Comparison of ENCODE assay signal across 13 cellular contexts in genomic region chr6:111667921-111668320, GRCh38.
DNase-seq lines count a peak whose midpoint lies in the region; ATAC-seq and TF ChIP-seq lines count a peak whose summit lies in the region.
"Had no signal": no experiment of that assay in that cellular context is flagged by ENCODE, and none has a peak within 500 bp of the region (broad histone marks: within the 10 kb centered on the region; RNA-seq: fewer than 3 reads in every experiment).

No MANE protein-coding gene starts in this region.

- H3K27me3 Mint-ChIP-seq in CD4-positive, alpha-beta T cell = no peaks in the 10 kb centered on the region
- no peaks in the 10 kb centered on the region for H3K27me3 Mint-ChIP-seq in brain
- H3K27me3 Mint-ChIP-seq in naive thymus-derived CD8-positive, alpha-beta T cell = no peaks in the 10 kb centered on the region

- no peak overlapping the region for H3K4me3 Mint-ChIP-seq in CD4-positive, alpha-beta T cell
- peak overlapping the region in 1 of 5 experiments; percentile 23 for H3K4me3 Mint-ChIP-seq in brain
- H3K4me3 Mint-ChIP-seq in naive thymus-derived CD8-positive, alpha-beta T cell = no peak overlapping the region

- peak overlapping the region; percentile 80 for H3K27ac Mint-ChIP-seq in CD4-positive, alpha-beta T cell
- H3K27ac Mint-ChIP-seq in brain = peak overlapping the region; percentile 57 to 94 (median 84)
- H3K27ac Mint-ChIP-seq in naive thymus-derived CD8-positive, alpha-beta T cell = peak overlapping the region in 7 of 10 donors; percentile 22 to 73 (median 49)

- no peaks in the 10 kb centered on the region for H3K79me2 ChIP-seq in osteoblast (ENCODE audit: insufficient read depth, low read length)

- CTCF ChIA-PET in CD4-positive, alpha-beta T cell (lab: Charles Lee) = interaction anchor here (0.6 kb wide), 1 partner anchor 39 kb away, joined by 3 read pairs; no protein-coding TSS in a partner anchor

- H2AFZ ChIP-seq in osteoblast (ENCODE audit: low read length) = no peak overlapping the region

- peaks cover 7% of the 10 kb centered on the region for H3K4me1 Mint-ChIP-seq in CD4-positive, alpha-beta T cell (ENCODE audit: low read depth)
- peaks cover 65% of the 10 kb centered on the region for H3K4me1 Mint-ChIP-seq in brain
- H3K4me1 Mint-ChIP-seq in naive thymus-derived CD8-positive, alpha-beta T cell = peaks cover 0 to 14% (median 6%) of the 10 kb centered on the region in 4 donors

- H3K27ac ChIP-seq in CD4-positive, alpha-beta T cell (ENCODE audit: low read depth, low read length) = no peak overlapping the region
- H3K27ac ChIP-seq in osteoblast (ENCODE audit: low read depth, low read length) = no peak overlapping the region
- H3K27ac ChIP-seq: C4-2B had no signal

- H3K4me2 ChIP-seq in osteoblast (ENCODE audit: insufficient read depth, low read length) = no peak overlapping the region

- peaks cover 2% of the 10 kb centered on the region for H4K20me1 ChIP-seq in osteoblast (ENCODE audit: insufficient read depth, low read length)

- H3K9me3 ChIP-seq in CD4-positive, alpha-beta T cell (ENCODE audit: control insufficient read depth, low read length) = no peaks in the 10 kb centered on the region
- H3K9me3 ChIP-seq in osteoblast (ENCODE audit: low read depth, low read length) = no peaks in the 10 kb centered on the region
- H3K9me3 ChIP-seq in BE2C = no peaks in the 10 kb centered on the region

- intact Hi-C loops in CD4-positive, alpha-beta T cell (cut with DNase I, micrococcal nuclease) = no loop called here

- peaks cover 16% of the 10 kb centered on the region for H3K4me1 ChIP-seq in osteoblast (ENCODE audit: insufficient read depth, low read length)
- peaks cover 15% of the 10 kb centered on the region for H3K4me1 ChIP-seq in BE2C

- H3K36me3 Mint-ChIP-seq in CD4-positive, alpha-beta T cell (ENCODE audit: low read depth) = peaks cover 94% of the 10 kb centered on the region
- peaks cover 70% of the 10 kb centered on the region for H3K36me3 Mint-ChIP-seq in brain
- peaks cover 0 to 89% (median 16%) of the 10 kb centered on the region in 3 donors for H3K36me3 Mint-ChIP-seq in naive thymus-derived CD8-positive, alpha-beta T cell

- H3K4me3 ChIP-seq in osteoblast (ENCODE audit: insufficient read depth, low read length) = no peak overlapping the region
- H3K4me3 ChIP-seq in BE2C (ENCODE audit: low read depth, low read length) = no peak overlapping the region

- POLR2A ChIA-PET in CD4-positive, alpha-beta T cell (lab: Charles Lee) = interaction anchor here (0.8 kb wide), 1 partner anchor 25 kb away, joined by 3 read pairs; no protein-coding TSS in a partner anchor
- POLR2A ChIA-PET in naive thymus-derived CD8-positive, alpha-beta T cell (lab: Charles Lee) = no interaction called here

- peaks cover 50% of the 10 kb centered on the region for H3K36me3 ChIP-seq in osteoblast (ENCODE audit: insufficient read depth, low read length)
- H3K36me3 ChIP-seq in BE2C = peaks cover 33% of the 10 kb centered on the region

- no peaks in the 10 kb centered on the region for H3K27me3 ChIP-seq in CD4-positive, alpha-beta T cell (ENCODE audit: control insufficient read depth, insufficient read depth, low read length)
- H3K27me3 ChIP-seq in osteoblast (ENCODE audit: insufficient read depth, low read length) (no peaks in the 10 kb centered on the region), BE2C (no peaks in the 10 kb centered on the region)

- TF ChIP-seq CTCF in CD4-positive, alpha-beta T cell (IDR thresholded peaks at IDR 0.05) = no peak
- TF ChIP-seq CTCF in brain (conservative IDR thresholded peaks at IDR 0.05) (no peak), osteoblast (IDR thresholded peaks at IDR 0.05; ENCODE audit: extremely low read depth, low read depth, low read length) (no peak), BE2C (IDR thresholded peaks at IDR 0.05; ENCODE audit: low read depth, low read length) (no peak)

- H3K9me3 Mint-ChIP-seq in CD4-positive, alpha-beta T cell = no peaks in the 10 kb centered on the region
- no peaks in the 10 kb centered on the region for H3K9me3 Mint-ChIP-seq in brain
- no peaks in the 10 kb centered on the region for H3K9me3 Mint-ChIP-seq in naive thymus-derived CD8-positive, alpha-beta T cell

- no peak for ATAC-seq in CD4-positive, alpha-beta T cell (ENCODE audit: poor library complexity)
- no peak for ATAC-seq in naive thymus-derived CD8-positive, alpha-beta T cell
- ATAC-seq: sciatic nerve had no signal

- DNase-seq in CD4-positive, alpha-beta T cell = no peak
- DNase-seq in NCI-H1092 (lab: John Stamatoyannopoulos, UW) (peak; percentile 4), osteoblast (ENCODE audit: insufficient read length, low spot score, missing footprints) (no peak), retina (no peak), NCI-H69 (lab: John Stamatoyannopoulos, UW) (no peak), BE2C (no peak)
- no peak for DNase-seq in naive thymus-derived CD8-positive, alpha-beta T cell
- DNase-seq: activated CD8-positive, alpha-beta memory T cell treated with anti-CD3 and anti-CD28 coated beads, Interleukin-2, amount 50 U/mL, for 4 hours; cortex of kidney; NCI-H1436 had no signal
